19 cellular contexts compared by ENCODE assay signal in the genomic region with DNA sequence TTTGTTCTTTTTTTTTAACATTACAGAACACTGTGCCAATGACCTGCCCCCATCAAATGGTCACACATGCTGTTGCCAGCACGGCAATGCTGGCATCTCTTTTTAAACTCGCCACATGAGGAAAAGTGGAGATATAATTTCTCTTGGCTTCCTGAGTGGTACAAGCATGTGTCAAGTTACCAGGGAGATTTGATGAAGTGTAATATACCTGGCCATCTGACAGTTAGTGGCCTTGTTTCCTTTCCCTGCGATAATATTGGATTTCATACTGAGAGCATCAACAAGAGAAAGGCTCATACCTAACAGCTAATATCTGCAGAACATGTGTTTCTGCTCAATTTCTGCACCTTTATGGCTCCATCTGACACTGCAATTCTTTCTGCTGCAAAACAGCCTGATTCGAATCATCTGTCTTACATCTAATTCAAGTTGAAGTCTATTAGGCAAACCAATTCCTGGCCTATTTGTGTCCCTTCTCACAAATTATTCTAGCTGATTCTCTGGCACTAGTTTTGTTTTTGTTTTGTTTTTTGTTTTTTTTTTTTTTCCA.
"Had no signal": no experiment of that assay in that cellular context is flagged by ENCODE, and none has a peak within 500 bp of the region (broad histone marks: within the 10 kb centered on the region; RNA-seq: fewer than 3 reads in every experiment).

No MANE protein-coding gene starts in this region.

- DNase-seq: effector CD4-positive, alpha-beta T cell; heart left ventricle; hippocampal formation; kidney glomerular epithelial cell; natural killer cell; nucleus accumbens; ovary; right cardiac atrium; small intestine; stimulated activated CD4-positive, alpha-beta T cell treated with anti-CD3 and anti-CD28 coated beads, Interleukin-12 subunit alpha, Interleukin-12 subunit beta, amount 100 ng/mL, for 4 hours; stimulated activated naive CD8-positive, alpha-beta T cell treated with anti-CD3 and anti-CD28 coated beads, Interleukin-15, Interleukin-2, amounts not matched to agents 100 U/mL and 50 U/mL, for 24 hours; tibial artery; upper lobe of right lung had no signal

- H2AFZ ChIP-seq: neural progenitor cell had no signal

- H3K9me3 ChIP-seq: heart left ventricle, ovary, suprapubic skin, tibial artery, upper lobe of right lung, vagina had no signal

- H3K27ac ChIP-seq: coronary artery, heart left ventricle, neural progenitor cell, suprapubic skin, tibial artery, upper lobe of right lung, vagina had no signal

- H3K4me3 ChIP-seq: coronary artery, heart left ventricle, neural progenitor cell, ovary, suprapubic skin, tibial artery, upper lobe of right lung, vagina had no signal

- H3K4me2 ChIP-seq: neural progenitor cell had no signal

- H3K4me1 ChIP-seq: neural progenitor cell, suprapubic skin, tibial artery, upper lobe of right lung had no signal

- H3K9ac ChIP-seq: neural progenitor cell had no signal

- H3K27me3 ChIP-seq: heart left ventricle, neural progenitor cell, ovary, tibial artery, upper lobe of right lung, vagina had no signal

- FAIRE-seq: frontal cortex, islet of Langerhans, small intestine had no signal

- H3K36me3 ChIP-seq: heart left ventricle, neural progenitor cell, ovary, suprapubic skin, tibial artery, upper lobe of right lung, vagina had no signal
